In genomic region chr12:12156116-12156515, GRCh38 we compare ENCODE assay signal across 21 cellular contexts.
DNase-seq lines count a peak whose midpoint lies in the region; ATAC-seq, FAIRE-seq and TF ChIP-seq lines count a peak whose summit lies in the region.
"Had no signal": no experiment of that assay in that cellular context is flagged by ENCODE, and none has a peak within 500 bp of the region (broad histone marks: within the 10 kb centered on the region; RNA-seq: fewer than 3 reads in every experiment).

No MANE protein-coding gene starts in this region.

- ATAC-seq in pancreas (peak in 3 of 4 donors; percentile 32 to 54 (median 47)), aorta (ENCODE audit: low FRiP score) (no peak)
- ATAC-seq: GM23338 had no signal

- no peaks in the 10 kb centered on the region for H3K9me2 ChIP-seq in GM23248 (ENCODE audit: insufficient read depth)

- H3F3A ChIP-seq in GM23248 (ENCODE audit: insufficient read depth) = peaks cover 5% of the 10 kb centered on the region; the same call in 1 of the 2 replicates

- no peak overlapping the region for H3K9ac ChIP-seq in SK-N-MC (ENCODE audit: insufficient read length)
- H3K9ac ChIP-seq in GM23248 = no peak overlapping the region

- H3K4me3 ChIP-seq in SK-N-MC (no peak overlapping the region), pancreas (no peak overlapping the region), GM23248 (no peak overlapping the region), aorta (ENCODE audit: low read length in 2 of 2) (no peak overlapping the region)
- H3K4me3 ChIP-seq: GM23338, MG63 had no signal

- no peak for TF ChIP-seq CTCF in pancreas (IDR thresholded peaks at IDR 0.05)

- no peak overlapping the region for H3K4me2 ChIP-seq in GM23248 (ENCODE audit: unreplicated experiment)
- H3K4me2 ChIP-seq: GM23338 had no signal

- H3K36me3 ChIP-seq in SK-N-MC (ENCODE audit: insufficient read depth, low read length) (peaks cover 29% of the 10 kb centered on the region), pancreas (no peaks in the 10 kb centered on the region), GM23248 (ENCODE audit: low read depth) (no peaks in the 10 kb centered on the region; the same call in 1 of the 2 replicates), aorta (ENCODE audit: control insufficient read depth in 1 of 2, insufficient read depth in 2 of 2, low read length in 1 of 2) (peaks cover 0 to 3% of the 10 kb centered on the region in 2 donors)

- FAIRE-seq in pancreas (lab: Jason Lieb, UNC) = no peak
- FAIRE-seq: HTR-8/SVneo had no signal

- H3K4me1 ChIP-seq in pancreas (peaks cover 0 to 12% (median 2%) of the 10 kb centered on the region in 3 donors), GM23248 (ENCODE audit: insufficient read depth) (peaks cover 13% of the 10 kb centered on the region), aorta (ENCODE audit: control insufficient read depth in 1 of 2, insufficient read depth in 2 of 2, low read length in 2 of 2) (peaks cover 0 to 2% of the 10 kb centered on the region in 2 donors)

- intact Hi-C loops in pancreas (cut with DNase I) = no loop called here
- intact Hi-C loops in aorta (cut with DNase I) = no loop called here

- H2AFZ ChIP-seq in GM23248 = no peak overlapping the region
- H2AFZ ChIP-seq: GM23338 had no signal

- H3K27ac ChIP-seq in SK-N-MC (0 out of 2 replicates have a peak overlapping the region, but pooled peaks have one; percentile 12), pancreas (no peak overlapping the region), GM23248 (no peak overlapping the region), aorta (ENCODE audit: low read depth in 1 of 2, low read length in 2 of 2) (no peak overlapping the region)

- DNase-seq in NCI-H2107 treated with DMSO at 0.1 percent for 48 hours (lab: John Stamatoyannopoulos, UW; ENCODE audit: unreplicated experiment) = peak; percentile 83
- no peak for DNase-seq in NCI-H2107 (lab: John Stamatoyannopoulos, UW)
- DNase-seq in NCI-H2029 treated with DMSO at 0.1 percent for 48 hours (lab: John Stamatoyannopoulos, UW) = peak; percentile 68
- no peak for DNase-seq in SK-N-MC (ENCODE audit: low read depth, low spot score)
- DNase-seq in pancreas = no peak
- DNase-seq in Ammon's horn (ENCODE audit: low spot score) = no peak
- no peak for DNase-seq in GM23248
- no peak for DNase-seq in aorta
- DNase-seq: C1 segment of cervical spinal cord; CD8-positive, alpha-beta memory T cell; GF-D8; HCEC 1CT; Kasumi-1; MG63; NCI-H1048; NCI-H1930; NCI-H2227 treated with DMSO at 0.1 percent for 48 hours; NCI-H524 treated with DMSO at 0.1 percent for 48 hours; T1000 had no signal

- in situ Hi-C loops in GM23248 (cut with MboI) = no loop called here

- H4K20me1 ChIP-seq in GM23248 (ENCODE audit: insufficient read depth) = no peaks in the 10 kb centered on the region

- WGBS in pancreas, 2 donors = 50 to 53% methylated on average over 6 of the region's 6 CpGs
- 92 to 95% methylated on average over 6 of the region's 6 CpGs for WGBS in GM23248 (ENCODE audit: low coverage in 1 of 2, low lambda C conversion rate in 2 of 2, missing lambda C conversion rate in 2 of 2), 2 experiments
- WGBS in aorta, 2 donors = 84 to 86% methylated on average over 6 of the region's 6 CpGs

- H3K79me2 ChIP-seq in GM23248 (ENCODE audit: insufficient read depth) = no peaks in the 10 kb centered on the region

- no peaks in the 10 kb centered on the region for H3K27me3 ChIP-seq in pancreas
- H3K27me3 ChIP-seq in GM23248 (replicated peaks; ENCODE audit: insufficient read depth) = no peaks in the 10 kb centered on the region
- H3K27me3 ChIP-seq in aorta (ENCODE audit: control insufficient read depth in 1 of 2, insufficient read depth in 2 of 2, low read length in 1 of 2) = no peaks in the 10 kb centered on the region
- H3K27me3 ChIP-seq: MG63 had no signal

- H3K9me3 ChIP-seq in SK-N-MC (ENCODE audit: low read depth, low read length) = no peaks in the 10 kb centered on the region
- no peaks in the 10 kb centered on the region for H3K9me3 ChIP-seq in pancreas
- no peaks in the 10 kb centered on the region for H3K9me3 ChIP-seq in GM23248 (ENCODE audit: low read depth)
- peaks cover 1% of the 10 kb centered on the region for H3K9me3 ChIP-seq in aorta (ENCODE audit: control insufficient read depth, low read length)
- H3K9me3 ChIP-seq: MG63 had no signal

Comparison
In these comparisons a context has a peak if more than half of its experiments do, and no peak if none do; other contexts are left out.
1. DNase-seq: peak in NCI-H2107 treated with DMSO at 0.1 percent for 48 hours (single experiment) and NCI-H2029 treated with DMSO at 0.1 percent for 48 hours (single experiment); none in NCI-H2107 (single experiment), SK-N-MC (single experiment), pancreas (0 of 6), Ammon's horn (single experiment), GM23248 (single experiment) and aorta (0 of 2).